Comparison of ENCODE assay signal across 12 cellular contexts in genomic region chr1:101379939-101380338, GRCh38.
A peak's percentile ranks its signal among the peaks of the same experiment; 100 is the strongest.
DNase-seq lines count a peak whose midpoint lies in the region; ATAC-seq and TF ChIP-seq lines count a peak whose summit lies in the region.
"Had no signal": no experiment of that assay in that cellular context is flagged by ENCODE, and none has a peak within 500 bp of the region (broad histone marks: within the 10 kb centered on the region; RNA-seq: fewer than 3 reads in every experiment).

No MANE protein-coding gene starts in this region.

- no peaks in the 10 kb centered on the region for H3K27me3 ChIP-seq in upper lobe of left lung

- DNase-seq in OCI-M1 (lab: John Stamatoyannopoulos, UW) (peak; percentile 38), upper lobe of left lung (no peak), AG08396 (ENCODE audit: low spot score) (no peak), retina (no peak)
- no peak for DNase-seq in stimulated activated CD4-positive, alpha-beta T cell treated with anti-CD3 and anti-CD28 coated beads, Interleukin-2, amount 100 ng/mL, for 48 hours
- DNase-seq: activated effector memory CD4-positive, alpha-beta T cell treated with Interleukin-2 at 50 U/mL for 16 hours; COR-L47; effector memory CD8-positive, alpha-beta T cell; T-cell had no signal

- no peaks in the 10 kb centered on the region for H3K4me1 ChIP-seq in upper lobe of left lung

- 61 to 68% methylated on average over 2 of the region's 2 CpGs for WGBS in upper lobe of left lung, 2 donors

- ATAC-seq in GM18498 (IDR thresholded peaks at IDR 0.05; ENCODE audit: unreplicated experiment) (peak; percentile 98), GM19438 (IDR thresholded peaks at IDR 0.05; ENCODE audit: low read depth, unreplicated experiment) (peak; percentile 98), HG02943 (IDR thresholded peaks at IDR 0.05; ENCODE audit: low read depth, unreplicated experiment) (peak; percentile 88), upper lobe of left lung (ENCODE audit: low FRiP score in 2 of 2) (no peak)
- ATAC-seq: effector memory CD8-positive, alpha-beta T cell had no signal

- H3K9me3 ChIP-seq in upper lobe of left lung, result no peaks in the 10 kb centered on the region

- no peak for TF ChIP-seq EP300 in upper lobe of left lung (IDR thresholded peaks at IDR 0.05)

- H3K27ac ChIP-seq in upper lobe of left lung, result no peak overlapping the region

- no peak for TF ChIP-seq POLR2A in upper lobe of left lung (IDR thresholded peaks at IDR 0.05)

- H3K4me3 ChIP-seq in upper lobe of left lung, result no peak overlapping the region

- no peaks in the 10 kb centered on the region for H3K36me3 ChIP-seq in upper lobe of left lung

- TF ChIP-seq CTCF in upper lobe of left lung (IDR thresholded peaks at IDR 0.05), result no peak

Comparison
In these comparisons a context has a peak if more than half of its experiments do, and no peak if none do; other contexts are left out.
1. ATAC-seq: peak in GM18498 (single experiment), GM19438 (single experiment) and HG02943 (single experiment); none in upper lobe of left lung (0 of 2).